ENCODE assay signal across 17 cellular contexts in genomic region chr2:227180770-227181169, GRCh38. TPM values are rescaled to one million over a fixed set of nuclear protein-coding genes. Genes with fewer than 3 reads are reported as not detected.
DNase-seq lines count a peak whose midpoint lies in the region; ATAC-seq and TF ChIP-seq lines count a peak whose summit lies in the region.
"Had no signal": no experiment of that assay in that cellular context is flagged by ENCODE, and none has a peak within 500 bp of the region (broad histone marks: within the 10 kb centered on the region; RNA-seq: fewer than 3 reads in every experiment).

No MANE protein-coding gene starts in this region.

- no peak for ATAC-seq in thoracic aorta (ENCODE audit: insufficient number of reproducible peaks, low FRiP score, low read depth)
- no peak for ATAC-seq in HG03460 (IDR thresholded peaks at IDR 0.05; ENCODE audit: unreplicated experiment)
- no peak for ATAC-seq in HG03108 (IDR thresholded peaks at IDR 0.05; ENCODE audit: unreplicated experiment)
- ATAC-seq: GM23338, HCT116 had no signal

- no peaks in the 10 kb centered on the region for H3K36me3 Mint-ChIP-seq in HFFc6 (ENCODE audit: low read depth)
- H3K36me3 Mint-ChIP-seq in osteocyte (ENCODE audit: unreplicated experiment): no peaks in the 10 kb centered on the region
- no peaks in the 10 kb centered on the region for H3K36me3 Mint-ChIP-seq in neural progenitor cell
- H3K36me3 Mint-ChIP-seq: CD4-positive, alpha-beta memory T cell had no signal

- peak overlapping the region; percentile 9; the same call in 1 of the 2 replicates for H3K4me3 Mint-ChIP-seq in HFFc6
- H3K4me3 Mint-ChIP-seq in osteocyte (ENCODE audit: unreplicated experiment): no peak overlapping the region
- no peak overlapping the region for H3K4me3 Mint-ChIP-seq in neural progenitor cell
- H3K4me3 Mint-ChIP-seq: CD4-positive, alpha-beta memory T cell; GM23338 had no signal

- peaks cover 2% of the 10 kb centered on the region; the same call in 1 of the 2 replicates for H3K27me3 Mint-ChIP-seq in HFFc6 (ENCODE audit: insufficient read depth)
- no peaks in the 10 kb centered on the region for H3K27me3 Mint-ChIP-seq in osteocyte (ENCODE audit: unreplicated experiment)
- H3K27me3 Mint-ChIP-seq in neural progenitor cell (ENCODE audit: insufficient read depth, low read depth): no peaks in the 10 kb centered on the region

- no peaks in the 10 kb centered on the region for H3F3A ChIP-seq in neural progenitor cell (ENCODE audit: low read depth)

- intact Hi-C loops in ascending aorta (cut with DNase I): no loop called here

- H3K27me3 ChIP-seq in ascending aorta (no peaks in the 10 kb centered on the region), thoracic aorta (replicated peaks; ENCODE audit: insufficient read depth) (no peaks in the 10 kb centered on the region), neural progenitor cell (no peaks in the 10 kb centered on the region)
- H3K27me3 ChIP-seq: SJSA1 had no signal

- no peaks in the 10 kb centered on the region for H3K36me3 ChIP-seq in ascending aorta
- no peaks in the 10 kb centered on the region for H3K36me3 ChIP-seq in thoracic aorta
- H3K36me3 ChIP-seq in neural progenitor cell: no peaks in the 10 kb centered on the region
- H3K36me3 ChIP-seq: SJSA1 had no signal

- DNase-seq in HFFc6 (no peak), ascending aorta (ENCODE audit: low spot score in 2 of 2) (no peak), osteocyte (ENCODE audit: extremely low spot score, unreplicated experiment) (no peak), thoracic aorta (ENCODE audit: low spot score) (no peak), neural progenitor cell (ENCODE audit: low spot score) (no peak)
- DNase-seq: CD4-positive, alpha-beta memory T cell; KG1; NCI-H1436 treated with DMSO at 0.1 percent for 48 hours; NCI-H2029 treated with DMSO at 0.1 percent for 48 hours; NCI-H2171 treated with DMSO at 0.1 percent for 48 hours; NCI-H510A; NCI-H82 had no signal

- H3K4me1 ChIP-seq in ascending aorta: peaks cover 0 to 5% of the 10 kb centered on the region in 2 donors
- H3K4me1 ChIP-seq in thoracic aorta (ENCODE audit: control insufficient read depth in 1 of 2, low read depth in 2 of 2): peaks cover 6 to 11% of the 10 kb centered on the region in 2 donors
- H3K4me1 ChIP-seq in neural progenitor cell: peaks cover 5% of the 10 kb centered on the region
- H3K4me1 ChIP-seq: SJSA1 had no signal

- H3K9ac ChIP-seq in neural progenitor cell: no peak overlapping the region

- H3K27ac Mint-ChIP-seq in HFFc6 (no peak overlapping the region), osteocyte (ENCODE audit: unreplicated experiment) (peak overlapping the region; percentile 58), neural progenitor cell (no peak overlapping the region)
- H3K27ac Mint-ChIP-seq: CD4-positive, alpha-beta memory T cell; GM23338 had no signal

- no peaks in the 10 kb centered on the region for H4K20me1 ChIP-seq in neural progenitor cell (ENCODE audit: low read depth)

- H3K9me3 Mint-ChIP-seq in HFFc6: no peaks in the 10 kb centered on the region
- peaks cover 4% of the 10 kb centered on the region for H3K9me3 Mint-ChIP-seq in osteocyte (ENCODE audit: unreplicated experiment)
- H3K9me3 Mint-ChIP-seq in neural progenitor cell: no peaks in the 10 kb centered on the region
- H3K9me3 Mint-ChIP-seq: GM23338 had no signal

- no peak overlapping the region for H2AFZ ChIP-seq in neural progenitor cell (replicated peaks)

- H3K9me3 ChIP-seq in ascending aorta (no peaks in the 10 kb centered on the region), thoracic aorta (no peaks in the 10 kb centered on the region), neural progenitor cell (ENCODE audit: low read depth) (no peaks in the 10 kb centered on the region)
- H3K9me3 ChIP-seq: SJSA1 had no signal

- H3K27ac ChIP-seq in ascending aorta (peak overlapping the region; percentile 17 to 63), thoracic aorta (peak overlapping the region; percentile 36 to 69), neural progenitor cell (no peak overlapping the region)
- H3K27ac ChIP-seq: SJSA1 had no signal

- no peak for TF ChIP-seq CTCF in HFFc6 (IDR thresholded peaks at IDR 0.05)
- TF ChIP-seq CTCF in ascending aorta (IDR thresholded peaks at IDR 0.05): no peak
- no peak for TF ChIP-seq CTCF in osteocyte (IDR thresholded peaks at IDR 0.05)
- TF ChIP-seq CTCF in thoracic aorta (IDR thresholded peaks at IDR 0.05): no peak
- TF ChIP-seq CTCF in neural progenitor cell (IDR thresholded peaks at IDR 0.05): no peak

- peaks cover 10% of the 10 kb centered on the region for H3K4me1 Mint-ChIP-seq in HFFc6 (ENCODE audit: low read depth)
- H3K4me1 Mint-ChIP-seq in osteocyte (ENCODE audit: unreplicated experiment): peaks cover 15% of the 10 kb centered on the region
- H3K4me1 Mint-ChIP-seq in neural progenitor cell: peaks cover 9% of the 10 kb centered on the region
- H3K4me1 Mint-ChIP-seq: CD4-positive, alpha-beta memory T cell had no signal

- no peak overlapping the region for H3K4me2 ChIP-seq in neural progenitor cell
- H3K4me2 ChIP-seq: GM23338 had no signal

- peak overlapping the region; percentile 8 to 23 for H3K4me3 ChIP-seq in ascending aorta
- H3K4me3 ChIP-seq in thoracic aorta: peak overlapping the region; percentile 17
- no peak overlapping the region for H3K4me3 ChIP-seq in neural progenitor cell
- H3K4me3 ChIP-seq: GM23338, SJSA1 had no signal

- H3K79me2 ChIP-seq in neural progenitor cell (ENCODE audit: low read depth): no peaks in the 10 kb centered on the region

RNA-seq across cellular contexts. Expression of gene COL4A3, which starts 16.3 kb away (rescaled TPM):
- not detected for total RNA-seq in HFFc6 (2021; fragmentation: NEBNext Ultra II Directional; extraction: Animal tissue kit (Norgen Biotek cat#: 25700))
- 1.1 TPM for total RNA-seq in ascending aorta
- total RNA-seq in osteocyte: 0.32 and 0.57 TPM in 2 replicates
- 10 to 100 TPM; 29.6 to 36.7 TPM for total RNA-seq in thoracic aorta
- total RNA-seq in neural progenitor cell (ENCODE audit: low replicate concordance): not detected in 2 replicates
- total RNA-seq: SJSA1 had no signal

RNA-seq across cellular contexts. Expression of gene COL4A4, which starts 16.8 kb away (rescaled TPM):
- total RNA-seq in HFFc6 (2021; fragmentation: NEBNext Ultra II Directional; extraction: Animal tissue kit (Norgen Biotek cat#: 25700)): under 1 TPM in 3 of 6 experiments, not detected in 3; 0.02 to 0.11 (median 0.03) TPM
- total RNA-seq in ascending aorta (20.5 TPM), osteocyte (1.3 and 2.0 TPM in 2 replicates), thoracic aorta (10 to 100 TPM; 17.2 to 34.0 TPM), neural progenitor cell (ENCODE audit: low replicate concordance) (0.60 and 0.62 TPM in 2 replicates)
- total RNA-seq: SJSA1 had no signal

Comparison
In these comparisons a context has a peak if more than half of its experiments do, and no peak if none do; other contexts are left out.
1. RNA of gene COL4A3, which starts 16.3 kb away (total RNA-seq): 29.6 to 36.7 TPM in thoracic aorta; 1.1 TPM in ascending aorta (single experiment), 0.32 to 0.57 TPM in osteocyte, not detected in HFFc6 and not detected in neural progenitor cell; every median in the first group is over 10 times any median in the second.